ENCODE assay signal across 24 cellular contexts in the genomic region with DNA sequence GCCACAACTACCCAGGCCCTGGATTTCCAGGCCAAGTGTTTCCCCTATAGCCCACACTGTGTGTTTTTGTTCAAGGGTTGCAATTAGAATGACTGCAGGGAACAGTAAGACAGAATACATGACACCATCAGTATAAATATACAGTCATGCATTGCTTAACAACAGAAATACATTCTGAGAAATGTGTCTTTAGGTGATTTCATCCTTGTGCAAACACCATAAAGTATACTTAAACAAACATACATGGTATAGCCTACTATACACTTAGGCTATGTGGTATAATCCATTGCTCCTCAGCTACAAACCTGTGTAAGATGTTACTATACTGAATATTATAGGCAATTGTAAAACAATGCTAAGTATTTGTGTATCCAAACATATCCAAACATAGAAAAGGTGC. TPM values are rescaled to one million over a fixed set of nuclear protein-coding genes. Genes with fewer than 3 reads are reported as not detected.
"Had no signal": no experiment of that assay in that cellular context is flagged by ENCODE, and none has a peak within 500 bp of the region (broad histone marks: within the 10 kb centered on the region; RNA-seq: fewer than 3 reads in every experiment).

No MANE protein-coding gene starts in this region.

- ATAC-seq: K562, T-helper 17 cell had no signal

- H3K36me3 ChIP-seq: brain microvascular endothelial cell had no signal

- H3K4me3 ChIP-seq: K562 had no signal

- DNase-seq: activated B cell treated with CpG ODN at 0.5 μM for 24 hours; activated CD4-positive, alpha-beta T cell treated with anti-CD3 and anti-CD28 coated beads for 1 hour; activated CD4-positive, alpha-beta T cell treated with anti-CD3 and anti-CD28 coated beads, Interleukin-2, amount 10 ng/mL, durations not matched to agents 24 days and 14 days; activated CD4-positive, alpha-beta T cell treated with anti-CD3 and anti-CD28 coated beads, Interleukin-2, amount 50 U/mL, for 48 hours; activated gamma-delta T cell treated with Interleukin-2 at 50 U/mL for 16 hours; activated naive CD4-positive, alpha-beta T cell treated with anti-CD3 and anti-CD28 coated beads, Interleukin-2, amount 10 ng/mL, durations not matched to agents 7 days and 5 days; activated naive CD8-positive, alpha-beta T cell treated with anti-CD3 and anti-CD28 coated beads for 36 hours; activated T-cell treated with anti-CD3 and anti-CD28 coated beads, Interleukin-2, amount 50 U/mL, for 48 hours; brain microvascular endothelial cell; caudate nucleus; Karpas-422; NCI-H1048; NCI-H146; NCI-H187 treated with DMSO at 0.1 percent for 48 hours; NCI-H2081 treated with DMSO at 0.1 percent for 48 hours; NCI-H446; NCI-H524; NCI-H82; OCI-M1; SHP77 treated with DMSO at 0.1 percent for 48 hours; T-helper 17 cell; T1000 had no signal

- H3K27ac ChIP-seq: brain microvascular endothelial cell had no signal

RNA-seq across cellular contexts. Expression of a gene that starts 7.5 kb away (rescaled TPM):
- total RNA-seq: activated CD4-positive, alpha-beta T cell treated with anti-CD3 and anti-CD28 coated beads, Interleukin-2, amount 10 ng/mL, durations not matched to agents 24 days and 14 days; activated T-helper 2 cell treated with anti-CD3 and anti-CD28 coated beads, Interferon-gamma antibody, Interleukin-2, Interleukin-4, amounts not matched to agents 10 μg/mL and 5 μg/mL and 100 μg/mL, durations not matched to agents 14 hours and 24 hours and 36 hours had no signal
